ENCODE assay signal across 17 cellular contexts in the genomic region with DNA sequence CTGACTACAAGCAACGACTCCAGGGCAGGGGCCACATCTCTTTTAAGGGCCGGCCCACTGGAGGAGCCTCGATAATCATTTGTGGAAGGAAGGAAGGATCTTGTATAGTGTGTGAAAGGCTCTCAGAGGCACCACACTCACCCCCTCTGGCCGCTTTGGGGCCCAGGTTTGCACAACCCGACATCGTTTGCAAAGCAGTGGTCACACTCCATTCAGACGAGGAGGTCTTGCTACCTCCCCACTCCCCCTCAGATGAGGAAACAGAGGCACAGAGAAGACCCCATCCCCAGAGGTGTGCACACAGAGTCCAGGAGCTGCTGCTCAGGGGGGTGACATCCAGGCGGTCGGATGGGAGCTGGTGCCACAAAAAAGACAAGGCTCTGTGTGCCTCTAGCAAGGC.
"Had no signal": no experiment of that assay in that cellular context is flagged by ENCODE, and none has a peak within 500 bp of the region (broad histone marks: within the 10 kb centered on the region; RNA-seq: fewer than 3 reads in every experiment).

No MANE protein-coding gene starts in this region.

- H3K27ac Mint-ChIP-seq: activated CD4-positive, alpha-beta memory T cell treated with anti-CD3 and anti-CD28 coated beads, Interleukin-2, amount 10 ng/mL, durations not matched to agents 7 days and 5 days; activated naive CD4-positive, alpha-beta T cell treated with anti-CD3 and anti-CD28 coated beads, Interleukin-2, amount 50 U/mL, for 24 hours; mesothelial cell of epicardium; T-cell had no signal

- H3K36me3 Mint-ChIP-seq: activated naive CD4-positive, alpha-beta T cell treated with anti-CD3 and anti-CD28 coated beads, Interleukin-2, amount 50 U/mL, for 24 hours; mesothelial cell of epicardium; T-cell had no signal

- H3K27me3 Mint-ChIP-seq: activated naive CD4-positive, alpha-beta T cell treated with anti-CD3 and anti-CD28 coated beads, Interleukin-2, amount 50 U/mL, for 24 hours; T-cell had no signal

- H3K4me3 ChIP-seq: adrenal gland, coronary artery, esophagus squamous epithelium, tibial nerve had no signal

- H3K36me3 ChIP-seq: adrenal gland, esophagus squamous epithelium, neutrophil, tibial nerve had no signal

- H3K4me1 ChIP-seq: adrenal gland, parathyroid adenoma had no signal

- DNase-seq: activated CD4-positive, alpha-beta memory T cell treated with anti-CD3 and anti-CD28 coated beads, Interleukin-2, amount 10 ng/mL, durations not matched to agents 7 days and 5 days; activated CD4-positive, CD25-positive, alpha-beta regulatory T cell treated with anti-CD3 and anti-CD28 coated beads, Interleukin-2, amount 50 U/mL, for 72 hours; activated CD8-positive, alpha-beta memory T cell treated with anti-CD3 and anti-CD28 coated beads, Interleukin-2, amount 50 U/mL, for 4 hours; activated effector memory CD4-positive, alpha-beta T cell treated with anti-CD3 and anti-CD28 coated beads, Interleukin-2, amount 50 U/mL, for 16 hours; activated T-cell treated with anti-CD3 and anti-CD28 coated beads, Interleukin-2, amount 50 U/mL, for 48 hours; esophagus squamous epithelium; hippocampal formation; stimulated activated CD4-positive, alpha-beta T cell treated with anti-CD3 and anti-CD28 coated beads, Interleukin-1b, Interleukin-23, amount 100 ng/mL, for 48 hours; T-cell; T-helper 9 cell had no signal

- H3K4me3 Mint-ChIP-seq: activated CD4-positive, alpha-beta memory T cell treated with anti-CD3 and anti-CD28 coated beads, Interleukin-2, amount 10 ng/mL, durations not matched to agents 7 days and 5 days; activated naive CD4-positive, alpha-beta T cell treated with anti-CD3 and anti-CD28 coated beads, Interleukin-2, amount 50 U/mL, for 24 hours; mesothelial cell of epicardium; T-cell had no signal

- H3K9me3 ChIP-seq: adrenal gland, esophagus squamous epithelium, neutrophil, tibial nerve had no signal

- H3K27ac ChIP-seq: adrenal gland, coronary artery, esophagus squamous epithelium, neutrophil, parathyroid adenoma, tibial nerve had no signal

- H3K27me3 ChIP-seq: adrenal gland, tibial nerve had no signal

- H3K9me3 Mint-ChIP-seq: activated CD4-positive, alpha-beta memory T cell treated with anti-CD3 and anti-CD28 coated beads, Interleukin-2, amount 10 ng/mL, durations not matched to agents 7 days and 5 days; activated naive CD4-positive, alpha-beta T cell treated with anti-CD3 and anti-CD28 coated beads, Interleukin-2, amount 50 U/mL, for 24 hours; mesothelial cell of epicardium; T-cell had no signal
